23 cellular contexts compared by ENCODE assay signal in the genomic region with DNA sequence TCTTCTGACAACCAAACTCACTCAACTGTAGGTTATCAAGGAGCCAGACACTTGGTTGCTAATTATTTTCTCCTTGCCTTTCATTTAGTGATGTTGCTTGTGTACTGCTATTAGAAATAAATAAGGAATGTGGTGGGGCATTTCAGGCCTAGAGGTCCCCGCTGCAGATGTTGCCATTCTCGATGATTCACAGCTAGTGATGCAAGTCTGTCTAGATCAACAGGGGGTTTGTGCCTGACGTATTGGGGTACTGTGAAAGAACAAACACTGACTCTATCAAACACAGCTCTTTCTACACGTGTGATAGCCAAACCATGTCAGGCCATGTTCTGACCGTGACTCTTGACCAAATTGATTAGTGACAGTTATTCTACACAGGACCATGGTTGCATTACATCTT.
DNase-seq lines count a peak whose midpoint lies in the region; ATAC-seq and TF ChIP-seq lines count a peak whose summit lies in the region.
"Had no signal": no experiment of that assay in that cellular context is flagged by ENCODE, and none has a peak within 500 bp of the region (broad histone marks: within the 10 kb centered on the region; RNA-seq: fewer than 3 reads in every experiment).

No MANE protein-coding gene starts in this region.

- H4K20me1 ChIP-seq in SK-N-SH (ENCODE audit: insufficient read depth), result no peaks in the 10 kb centered on the region

- no peaks in the 10 kb centered on the region for H3K36me3 ChIP-seq in SK-N-SH (replicated peaks in 1 of 2; ENCODE audit: control insufficient read depth in 1 of 2, insufficient read depth in 2 of 2, low read length in 1 of 2)

- H3K27ac Mint-ChIP-seq in activated T-helper 1 cell treated with anti-CD3 and anti-CD28 coated beads, Interleukin-12 subunit alpha, Interleukin-12 subunit beta, Interleukin-2, Interleukin-4 antibody, amounts not matched to agents 30 ng/mL and 10 ng/mL and 1 ng/mL, durations not matched to agents 14 hours and 24 hours and 36 hours, result no peak overlapping the region
- H3K27ac Mint-ChIP-seq: GM23338 had no signal

- H3K4me3 Mint-ChIP-seq in activated T-helper 1 cell treated with anti-CD3 and anti-CD28 coated beads, Interleukin-12 subunit alpha, Interleukin-12 subunit beta, Interleukin-2, Interleukin-4 antibody, amounts not matched to agents 30 ng/mL and 10 ng/mL and 1 ng/mL, durations not matched to agents 14 hours and 24 hours and 36 hours, result no peak overlapping the region
- H3K4me3 Mint-ChIP-seq: GM23338 had no signal

- no peak overlapping the region for H3K4me3 ChIP-seq in SK-N-SH (ENCODE audit: low read depth in 2 of 2, low read length in 1 of 2)
- no peak overlapping the region for H3K4me3 ChIP-seq in astrocyte of the spinal cord (ENCODE audit: low read depth, low read length)
- H3K4me3 ChIP-seq in fibroblast of pulmonary artery (replicated peaks; ENCODE audit: low read depth, low read length), result no peak overlapping the region
- H3K4me3 ChIP-seq: GM23338 had no signal

- no peak for TF ChIP-seq CTCF in SK-N-SH (IDR thresholded peaks at IDR 0.05)
- no peak for TF ChIP-seq CTCF in astrocyte of the spinal cord (IDR thresholded peaks at IDR 0.05; ENCODE audit: low read depth, low read length)
- TF ChIP-seq CTCF in fibroblast of pulmonary artery (IDR thresholded peaks at IDR 0.05; ENCODE audit: low read length, missing control alignments), result no peak

- H2AFZ ChIP-seq in SK-N-SH (ENCODE audit: low read depth), result no peak overlapping the region
- H2AFZ ChIP-seq: GM23338 had no signal

- no peaks in the 10 kb centered on the region for H3K9me3 ChIP-seq in SK-N-SH

- DNase-seq in SK-N-SH, result no peak
- DNase-seq in astrocyte of the spinal cord (ENCODE audit: low read depth, low spot score), result peak; percentile 58
- DNase-seq in fibroblast of pulmonary artery (ENCODE audit: low read depth), result peak; percentile 16
- peak; percentile 7 for DNase-seq in renal cortical epithelial cell (ENCODE audit: low read depth)
- DNase-seq in activated naive CD4-positive, alpha-beta T cell (lab: John Stamatoyannopoulos, UW), result no peak
- DNase-seq in activated T-helper 1 cell treated with anti-CD3 and anti-CD28 coated beads, Interleukin-12 subunit alpha, Interleukin-12 subunit beta, Interleukin-2, Interleukin-4 antibody, amounts not matched to agents 30 ng/mL and 10 ng/mL and 1 ng/mL, durations not matched to agents 14 hours and 24 hours and 36 hours (ENCODE audit: low spot score), result no peak
- DNase-seq: AML-193, DMS79 treated with DMSO at 0.1 percent for 48 hours, GDM1, KBM-7, MV-4-11, NCI-H1417, NCI-H187 treated with DMSO at 0.1 percent for 48 hours, NCI-H345, NCI-H524 treated with DMSO at 0.1 percent for 48 hours, PC-3, RPMI8226, SHP77 treated with DMSO at 0.1 percent for 48 hours had no signal

- POLR2A ChIA-PET in SK-N-SH (lab: Yijun Ruan, JAX), result no interaction called here

- no peaks in the 10 kb centered on the region for H3K4me1 ChIP-seq in SK-N-SH (ENCODE audit: control insufficient read depth in 1 of 2, insufficient read depth in 2 of 2, low read depth in 1 of 2, low read length in 1 of 2)

- 4% methylated on average over 5 of the region's 5 CpGs for WGBS in SK-N-SH (ENCODE audit: low lambda C conversion rate)

- H3F3A ChIP-seq in SK-N-SH (replicated peaks; ENCODE audit: insufficient read depth), result no peaks in the 10 kb centered on the region

- no peaks in the 10 kb centered on the region for H3K27me3 Mint-ChIP-seq in activated T-helper 1 cell treated with anti-CD3 and anti-CD28 coated beads, Interleukin-12 subunit alpha, Interleukin-12 subunit beta, Interleukin-2, Interleukin-4 antibody, amounts not matched to agents 30 ng/mL and 10 ng/mL and 1 ng/mL, durations not matched to agents 14 hours and 24 hours and 36 hours (ENCODE audit: insufficient read depth)

- H3K9me3 Mint-ChIP-seq in activated T-helper 1 cell treated with anti-CD3 and anti-CD28 coated beads, Interleukin-12 subunit alpha, Interleukin-12 subunit beta, Interleukin-2, Interleukin-4 antibody, amounts not matched to agents 30 ng/mL and 10 ng/mL and 1 ng/mL, durations not matched to agents 14 hours and 24 hours and 36 hours, result peaks cover 13% of the 10 kb centered on the region

- H3K9ac ChIP-seq in SK-N-SH, result no peak overlapping the region

- H3K4me2 ChIP-seq in SK-N-SH, result 0 out of 2 replicates have a peak overlapping the region, but pooled peaks have one; percentile 37
- H3K4me2 ChIP-seq: GM23338 had no signal

- intact Hi-C loops in activated T-helper 1 cell treated with anti-CD3 and anti-CD28 coated beads, Interleukin-12 subunit alpha, Interleukin-12 subunit beta, Interleukin-2, Interleukin-4 antibody, amounts not matched to agents 30 ng/mL and 10 ng/mL and 1 ng/mL, durations not matched to agents 14 hours and 24 hours and 36 hours (cut with micrococcal nuclease), result no loop called here

- no peaks in the 10 kb centered on the region for H3K9me2 ChIP-seq in SK-N-SH

- no peaks in the 10 kb centered on the region for H3K36me3 Mint-ChIP-seq in activated T-helper 1 cell treated with anti-CD3 and anti-CD28 coated beads, Interleukin-12 subunit alpha, Interleukin-12 subunit beta, Interleukin-2, Interleukin-4 antibody, amounts not matched to agents 30 ng/mL and 10 ng/mL and 1 ng/mL, durations not matched to agents 14 hours and 24 hours and 36 hours (ENCODE audit: low read depth)

- no peaks in the 10 kb centered on the region for H3K79me2 ChIP-seq in SK-N-SH (ENCODE audit: insufficient read depth)

- TF ChIP-seq EP300 in SK-N-SH (IDR thresholded peaks at IDR 0.05; ENCODE audit: borderline replicate concordance in 1 of 2, low read depth in 1 of 2, low read length in 1 of 2), result no peak

- no peak for TF ChIP-seq RAD21 in SK-N-SH (IDR thresholded peaks at IDR 0.05; ENCODE audit: low read length)

- H3K27me3 ChIP-seq in SK-N-SH (ENCODE audit: insufficient read depth), result no peaks in the 10 kb centered on the region

- peaks cover 7% of the 10 kb centered on the region for H3K4me1 Mint-ChIP-seq in activated T-helper 1 cell treated with anti-CD3 and anti-CD28 coated beads, Interleukin-12 subunit alpha, Interleukin-12 subunit beta, Interleukin-2, Interleukin-4 antibody, amounts not matched to agents 30 ng/mL and 10 ng/mL and 1 ng/mL, durations not matched to agents 14 hours and 24 hours and 36 hours (ENCODE audit: low read depth)

- no peak overlapping the region for H3K27ac ChIP-seq in SK-N-SH (ENCODE audit: low read depth in 2 of 2, low read length in 1 of 2)
- H3K27ac ChIP-seq: 22Rv1, C4-2B had no signal

- CTCF ChIA-PET in SK-N-SH (lab: Yijun Ruan, JAX), result no interaction called here

- in situ Hi-C loops in astrocyte of the spinal cord (cut with HindIII; ENCODE audit: low sequenced_read_pairs), result no loop called here

- ATAC-seq in SK-N-SH treated with all-trans-retinoic acid at 6 μM for 48 hours (no peak), HG03196 (IDR thresholded peaks at IDR 0.05; ENCODE audit: unreplicated experiment) (no peak)
- ATAC-seq: GM23338, PC-3 had no signal

TF ChIP-seq in SK-N-SH, 30 proteins besides CTCF, POLR2A, EP300 and RAD21:
- TF ChIP-seq YY1 (IDR thresholded peaks at IDR 0.05; ENCODE audit: low read depth), result no peak
- no peak for TF ChIP-seq RCOR1 (IDR thresholded peaks at IDR 0.05; ENCODE audit: low read length)
- no peak for TF ChIP-seq TAF1 (IDR thresholded peaks at IDR 0.05; ENCODE audit: borderline replicate concordance, low read depth, low read length)
- TF ChIP-seq, protein P1, sequence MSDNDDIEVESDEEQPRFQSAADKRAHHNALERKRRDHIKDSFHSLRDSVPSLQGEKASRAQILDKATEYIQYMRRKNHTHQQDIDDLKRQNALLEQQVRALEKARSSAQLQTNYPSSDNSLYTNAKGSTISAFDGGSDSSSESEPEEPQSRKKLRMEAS (IDR thresholded peaks at IDR 0.05; ENCODE audit: low read depth), result no peak
- no peak for TF ChIP-seq FOXM1 (IDR thresholded peaks at IDR 0.05; ENCODE audit: low read depth)
- TF ChIP-seq GABPA (IDR thresholded peaks at IDR 0.05; ENCODE audit: low read depth), result no peak
- no peak for TF ChIP-seq USF2 (IDR thresholded peaks at IDR 0.05; ENCODE audit: borderline replicate concordance, low read depth, low read length)
- TF ChIP-seq TCF12 (IDR thresholded peaks at IDR 0.05), result no peak
- no peak for TF ChIP-seq MXI1 (IDR thresholded peaks at IDR 0.05; ENCODE audit: low read depth, low read length)
- TF ChIP-seq EZH2phosphoT487 (IDR thresholded peaks at IDR 0.05; ENCODE audit: borderline replicate concordance, low read depth), result no peak

TF ChIP-seq in SK-N-SH treated with all-trans-retinoic acid at 6 μM for 48 hours, 23 proteins besides CTCF, POLR2A, EP300 and RAD21 (continues in another document):
- TF ChIP-seq PATZ1 (CRISPR knock-in tag; IDR thresholded peaks at IDR 0.05; ENCODE audit: borderline replicate concordance) (no peak), ARNTL (CRISPR knock-in tag; IDR thresholded peaks at IDR 0.05; ENCODE audit: borderline replicate concordance, low read depth) (no peak), OSR1 (CRISPR knock-in tag; IDR thresholded peaks at IDR 0.05) (no peak), ZFP3 (CRISPR knock-in tag; IDR thresholded peaks at IDR 0.05) (no peak), ESRRG (CRISPR knock-in tag; IDR thresholded peaks at IDR 0.05) (no peak)

Comparison
In these comparisons a context has a peak if more than half of its experiments do, and no peak if none do; other contexts are left out.
1. DNase-seq: peak in astrocyte of the spinal cord (single experiment), fibroblast of pulmonary artery (single experiment) and renal cortical epithelial cell (single experiment); none in SK-N-SH (single experiment), activated naive CD4-positive, alpha-beta T cell (0 of 4) and activated T-helper 1 cell treated with anti-CD3 and anti-CD28 coated beads, Interleukin-12 subunit alpha, Interleukin-12 subunit beta, Interleukin-2, Interleukin-4 antibody, amounts not matched to agents 30 ng/mL and 10 ng/mL and 1 ng/mL, durations not matched to agents 14 hours and 24 hours and 36 hours (single experiment).